In genomic region chr16:23324727-23325126, GRCh38 we compare ENCODE assay signal across 15 cellular contexts. TPM values are rescaled to one million over a fixed set of nuclear protein-coding genes. Genes with fewer than 3 reads are reported as not detected.
DNase-seq lines count a peak whose midpoint lies in the region; ATAC-seq, FAIRE-seq and TF ChIP-seq lines count a peak whose summit lies in the region.
"Had no signal": no experiment of that assay in that cellular context is flagged by ENCODE, and none has a peak within 500 bp of the region (broad histone marks: within the 10 kb centered on the region; RNA-seq: fewer than 3 reads in every experiment).

No MANE protein-coding gene starts in this region.

- H3K4me1 Mint-ChIP-seq in MCF 10A (ENCODE audit: insufficient read depth, unreplicated experiment): peaks cover 16% of the 10 kb centered on the region
- H3K4me1 Mint-ChIP-seq in activated T-cell treated with anti-CD3 and anti-CD28 coated beads, Interleukin-2, amount 50 U/mL, for 24 hours (ENCODE audit: low read depth): peaks cover 4% of the 10 kb centered on the region

- no peak overlapping the region for H3K4me2 ChIP-seq in mammary epithelial cell (ENCODE audit: insufficient read depth, low read depth, low read length)

- TF ChIP-seq CTCF in MCF 10A (IDR thresholded peaks at IDR 0.05; ENCODE audit: unreplicated experiment): no peak
- no peak for TF ChIP-seq CTCF in mammary epithelial cell (conservative IDR thresholded peaks at IDR 0.05 in 1 of 2, IDR thresholded peaks at IDR 0.05 in 1 of 2; ENCODE audit: extremely low read depth in 1 of 2, insufficient read depth in 1 of 2, low read depth in 1 of 2, low read length in 2 of 2)
- no peak for TF ChIP-seq CTCF in upper lobe of right lung (IDR thresholded peaks at IDR 0.05)

- H3K4me3 Mint-ChIP-seq in MCF 10A (ENCODE audit: unreplicated experiment): peak overlapping the region; percentile 57
- no peak overlapping the region for H3K4me3 Mint-ChIP-seq in activated T-cell treated with anti-CD3 and anti-CD28 coated beads, Interleukin-2, amount 50 U/mL, for 24 hours

- H3K4me1 ChIP-seq in mammary epithelial cell (ENCODE audit: insufficient read depth, low read length) (no peaks in the 10 kb centered on the region), upper lobe of right lung (peaks cover 13% of the 10 kb centered on the region)

- POLR2A ChIA-PET in MCF 10A (lab: Yijun Ruan, JAX): interaction anchor here (0.6 to 4.5 kb wide), 15 partner anchors 13 to 133 kb away, joined by 3 to 26 read pairs (median 4); no protein-coding TSS in a partner anchor

- intact Hi-C loops in MCF 10A (cut with micrococcal nuclease) (no loop called here), mammary epithelial cell (cut with micrococcal nuclease) (no loop called here), left cardiac atrium (cut with DNase I) (no loop called here), upper lobe of right lung (cut with DNase I) (no loop called here)

- FAIRE-seq in H54 (lab: Jason Lieb, UNC): no peak
- FAIRE-seq: bronchial epithelial cell, GM12891 had no signal

- no peaks in the 10 kb centered on the region for H3K9me3 Mint-ChIP-seq in MCF 10A (ENCODE audit: unreplicated experiment)
- H3K9me3 Mint-ChIP-seq in activated T-cell treated with anti-CD3 and anti-CD28 coated beads, Interleukin-2, amount 50 U/mL, for 24 hours: no peaks in the 10 kb centered on the region

- H4K20me1 ChIP-seq in mammary epithelial cell (ENCODE audit: insufficient read depth, low read length): no peaks in the 10 kb centered on the region

- no peaks in the 10 kb centered on the region for H3K79me2 ChIP-seq in mammary epithelial cell (ENCODE audit: insufficient read depth, low read length)

- TF ChIP-seq POLR2A in H54 (IDR thresholded peaks at IDR 0.05; ENCODE audit: low read depth, low read length): no peak

- H3K27ac ChIP-seq in mammary epithelial cell (ENCODE audit: insufficient read depth, low read depth, low read length) (no peak overlapping the region), upper lobe of right lung (no peak overlapping the region)
- H3K27ac ChIP-seq: 22Rv1, testis had no signal

- H2AFZ ChIP-seq in mammary epithelial cell (ENCODE audit: low read depth, low read length): no peak overlapping the region

- H3K9ac ChIP-seq in mammary epithelial cell (ENCODE audit: insufficient read depth, low read length): no peak overlapping the region

- in situ Hi-C loops in mammary epithelial cell (cut with MboI; ENCODE audit: low sequenced_read_pairs in 2 of 2): no loop called here

- DNase-seq in MCF 10A (ENCODE audit: unreplicated experiment): peak; percentile 95
- no peak for DNase-seq in mammary epithelial cell
- peak; percentile 92 for DNase-seq in NCI-H748 (lab: John Stamatoyannopoulos, UW; ENCODE audit: unreplicated experiment)
- no peak for DNase-seq in left cardiac atrium
- DNase-seq in upper lobe of right lung: peak; percentile 89
- DNase-seq in activated T-cell treated with anti-CD3 and anti-CD28 coated beads, Interleukin-2, amount 50 U/mL, for 24 hours: no peak
- DNase-seq in H54 (ENCODE audit: insufficient read length, low spot score): no peak
- DNase-seq: activated CD4-positive, alpha-beta T cell treated with anti-CD3 and anti-CD28 coated beads, Interleukin-2, amount 50 U/mL, for 1 hour; activated effector memory CD4-positive, alpha-beta T cell treated with anti-CD3 and anti-CD28 coated beads, Interleukin-2, amount 50 U/mL, for 16 hours; testis had no signal

- BruUV-seq in MCF 10A (replicated peaks; lab: Mats Ljungman, UMichigan): no TSS peak
- BruUV-seq in mammary epithelial cell (replicated peaks; lab: Mats Ljungman, UMichigan): no TSS peak

- no peaks in the 10 kb centered on the region for H3K27me3 Mint-ChIP-seq in MCF 10A (ENCODE audit: insufficient read depth, unreplicated experiment)
- peaks cover 11% of the 10 kb centered on the region for H3K27me3 Mint-ChIP-seq in activated T-cell treated with anti-CD3 and anti-CD28 coated beads, Interleukin-2, amount 50 U/mL, for 24 hours

- H3K27me3 ChIP-seq in mammary epithelial cell (ENCODE audit: insufficient read depth, low read length): no peaks in the 10 kb centered on the region
- H3K27me3 ChIP-seq in upper lobe of right lung: no peaks in the 10 kb centered on the region
- H3K27me3 ChIP-seq: testis had no signal

- peak; percentile 38 to 79 for ATAC-seq in left cardiac atrium
- peak; percentile 77 for ATAC-seq in upper lobe of right lung
- ATAC-seq in GM19467 (IDR thresholded peaks at IDR 0.05; ENCODE audit: unreplicated experiment): no peak

- H3K4me3 ChIP-seq in mammary epithelial cell (replicated peaks in 1 of 3; ENCODE audit: insufficient read depth in 1 of 3, low read depth in 2 of 3, low read length in 3 of 3) (no peak overlapping the region), upper lobe of right lung (no peak overlapping the region)
- H3K4me3 ChIP-seq: testis had no signal

- H3K36me3 Mint-ChIP-seq in MCF 10A (ENCODE audit: insufficient read depth, unreplicated experiment): peaks cover 17% of the 10 kb centered on the region
- H3K36me3 Mint-ChIP-seq in activated T-cell treated with anti-CD3 and anti-CD28 coated beads, Interleukin-2, amount 50 U/mL, for 24 hours (ENCODE audit: low read depth): no peaks in the 10 kb centered on the region

- no peaks in the 10 kb centered on the region for H3K36me3 ChIP-seq in mammary epithelial cell (ENCODE audit: insufficient read depth, low read length)
- no peaks in the 10 kb centered on the region for H3K36me3 ChIP-seq in upper lobe of right lung

- H3K27ac Mint-ChIP-seq in MCF 10A (ENCODE audit: low read depth, unreplicated experiment): peak overlapping the region; percentile 95
- no peak overlapping the region for H3K27ac Mint-ChIP-seq in activated T-cell treated with anti-CD3 and anti-CD28 coated beads, Interleukin-2, amount 50 U/mL, for 24 hours

- 10% methylated on average over 1 of the region's 1 CpG for WGBS in mammary epithelial cell (ENCODE audit: low coverage, missing lambda C conversion rate)

- no peaks in the 10 kb centered on the region for H3K9me3 ChIP-seq in mammary epithelial cell (replicated peaks; ENCODE audit: insufficient read depth, low read length)
- no peaks in the 10 kb centered on the region for H3K9me3 ChIP-seq in upper lobe of right lung
- H3K9me3 ChIP-seq: testis had no signal

- dilution Hi-C loops in mammary epithelial cell (cut with HindIII; ENCODE audit: low sequenced_read_pairs): loop anchor here (5.0 kb wide), 1 partner anchor 98 kb away; no protein-coding TSS in a partner anchor

- CTCF ChIA-PET in MCF 10A (lab: Yijun Ruan, JAX) (interaction anchor here (0.5 to 2.0 kb wide), 3 partner anchors 25 to 1539 kb away, joined by 3 to 8 read pairs (median 3); no protein-coding TSS in a partner anchor), mammary epithelial cell (lab: Charles Lee; ENCODE audit: low non-redundant PET) (no interaction called here)

RNA-seq across cellular contexts. Expression of gene SCNN1B, which starts 22.6 kb away (rescaled TPM):
- 9.5 and 12.5 TPM in 2 replicates for total RNA-seq in MCF 10A (2022)
- 1 to 10 TPM in 1 of 2 donors, under 1 TPM in 1; 0.80 to 3.0 TPM for total RNA-seq in mammary epithelial cell
- polyA plus RNA-seq in mammary epithelial cell: 0.90 TPM
- polyA minus RNA-seq in mammary epithelial cell: not detected
- total RNA-seq in left cardiac atrium: under 1 TPM; 0.18 to 0.91 TPM
- total RNA-seq in upper lobe of right lung: 50.3 TPM
- total RNA-seq: T-helper 1 cell treated with Interleukin-12 subunit alpha and Interleukin-12 subunit beta and Interleukin-4 antibody, amounts not matched to agents 30 ng/mL and 1 ng/mL, for 36 hours had no signal

Comparison
In these comparisons a context has a peak if more than half of its experiments do, and no peak if none do; other contexts are left out.
1. DNase-seq: peak in MCF 10A (single experiment), NCI-H748 (single experiment) and upper lobe of right lung (single experiment); none in mammary epithelial cell (single experiment), left cardiac atrium (single experiment), activated T-cell treated with anti-CD3 and anti-CD28 coated beads, Interleukin-2, amount 50 U/mL, for 24 hours (single experiment) and H54 (single experiment).